In the genomic region with DNA sequence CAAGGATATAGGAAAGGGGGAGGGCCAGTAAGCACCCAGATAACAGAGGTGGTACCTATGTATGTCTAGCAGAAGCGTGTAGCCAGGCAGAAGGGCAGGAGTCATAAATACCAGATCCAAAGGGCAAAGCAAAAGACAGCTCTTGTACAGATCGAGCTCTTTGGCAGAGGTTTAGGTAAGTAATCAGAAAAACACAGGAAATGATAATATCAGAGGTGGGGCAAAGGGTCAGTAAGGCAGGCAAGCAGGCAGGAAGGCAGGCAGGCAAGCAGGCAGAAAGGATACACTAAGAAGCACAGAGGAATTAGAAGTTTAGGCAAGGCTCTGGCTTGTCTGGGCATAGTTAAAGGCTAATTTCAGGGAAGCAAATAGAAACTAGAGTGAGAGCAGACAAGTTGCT, we compare ENCODE assay signal across 18 cellular contexts. TPM values are rescaled to one million over a fixed set of nuclear protein-coding genes. Genes with fewer than 3 reads are reported as not detected.
DNase-seq lines count a peak whose midpoint lies in the region; ATAC-seq, FAIRE-seq and TF ChIP-seq lines count a peak whose summit lies in the region.
"Had no signal": no experiment of that assay in that cellular context is flagged by ENCODE, and none has a peak within 500 bp of the region (broad histone marks: within the 10 kb centered on the region; RNA-seq: fewer than 3 reads in every experiment).

No MANE protein-coding gene starts in this region.

- H2AFZ ChIP-seq in IMR-90 (replicated peaks; ENCODE audit: low read length, poor library complexity), result no peak overlapping the region

- no peak overlapping the region for H3K23ac ChIP-seq in IMR-90 (ENCODE audit: low read depth, low read length)

- no peak overlapping the region for H2BK120ac ChIP-seq in IMR-90 (ENCODE audit: low read depth, low read length)

- peaks cover 6% of the 10 kb centered on the region for H3K4me1 Mint-ChIP-seq in nephron progenitor cell
- H3K4me1 Mint-ChIP-seq: nephron had no signal

- H3K14ac ChIP-seq in IMR-90 (replicated peaks; ENCODE audit: low read depth, low read length), result no peak overlapping the region; the same call in 1 of the 2 replicates

- TF ChIP-seq EP300 in A549 (IDR thresholded peaks at IDR 0.05), result no peak

- no peak overlapping the region for H4K91ac ChIP-seq in IMR-90 (ENCODE audit: insufficient read depth, low read depth, low read length)

- TF ChIP-seq CTCF in A549 (IDR thresholded peaks at IDR 0.05) (no peak), IMR-90 (conservative IDR thresholded peaks at IDR 0.05; ENCODE audit: low read depth, low read length) (no peak), nephron progenitor cell (IDR thresholded peaks at IDR 0.05) (no peak)

- TF ChIP-seq RAD21 in A549 (conservative IDR thresholded peaks at IDR 0.05 in 1 of 2, IDR thresholded peaks at IDR 0.05 in 1 of 2) (no peak), IMR-90 (IDR thresholded peaks at IDR 0.05; ENCODE audit: low read length) (no peak)

- ATAC-seq in A549 (no peak), IMR-90 (ENCODE audit: low read depth) (no peak), GM19467 (IDR thresholded peaks at IDR 0.05; ENCODE audit: unreplicated experiment) (no peak), HG03196 (IDR thresholded peaks at IDR 0.05; ENCODE audit: unreplicated experiment) (no peak)
- ATAC-seq: upper lobe of right lung had no signal

- TF ChIP-seq POLR2A in A549 (IDR thresholded peaks at IDR 0.05; ENCODE audit: low read length), result no peak
- TF ChIP-seq POLR2A in IMR-90 (IDR thresholded peaks at IDR 0.05; ENCODE audit: low read depth, low read length), result no peak

- H3K4me2 ChIP-seq in A549 (no peak overlapping the region), IMR-90 (ENCODE audit: low read depth, low read length) (no peak overlapping the region)

- no peaks in the 10 kb centered on the region for H4K20me1 ChIP-seq in IMR-90 (ENCODE audit: insufficient read depth, low read length)

- peaks cover 9% of the 10 kb centered on the region; the same call in 2 of the 3 replicates for H3K4me1 ChIP-seq in A549
- H3K4me1 ChIP-seq in IMR-90 (ENCODE audit: control insufficient read depth, insufficient read depth, low read length), result peaks cover 2% of the 10 kb centered on the region; the same call in 1 of the 2 replicates

- no TSS peak for BruUV-seq in IMR-90 (replicated peaks; lab: Mats Ljungman, UMichigan)

- H3K4me3 Mint-ChIP-seq in nephron progenitor cell, result no peak overlapping the region
- H3K4me3 Mint-ChIP-seq: nephron had no signal

- peaks cover 46% of the 10 kb centered on the region for H3K36me3 Mint-ChIP-seq in nephron progenitor cell (ENCODE audit: low read depth)

- no peak overlapping the region for H2BK15ac ChIP-seq in IMR-90 (ENCODE audit: low read depth, low read length)

- H4K8ac ChIP-seq in IMR-90 (ENCODE audit: low read depth in 2 of 2, low read length in 2 of 2), result no peak overlapping the region

- H3K27me3 ChIP-seq in IMR-90 (ENCODE audit: control insufficient read depth, insufficient read depth, low read length), result no peaks in the 10 kb centered on the region
- H3K27me3 ChIP-seq: dorsolateral prefrontal cortex, right atrium auricular region, upper lobe of right lung had no signal

- H3K9me3 Mint-ChIP-seq in nephron progenitor cell, result no peaks in the 10 kb centered on the region
- H3K9me3 Mint-ChIP-seq: nephron had no signal

- no peak overlapping the region for H3K18ac ChIP-seq in IMR-90 (ENCODE audit: low read depth, low read length)

- H3K9me3 ChIP-seq in A549 (no peaks in the 10 kb centered on the region), IMR-90 (ENCODE audit: control insufficient read depth, insufficient read depth, low read length) (no peaks in the 10 kb centered on the region)
- H3K9me3 ChIP-seq: right atrium auricular region, upper lobe of right lung had no signal

- H3K9ac ChIP-seq in IMR-90 (ENCODE audit: low read depth, low read length), result no peak overlapping the region

- CTCF ChIA-PET in A549 (lab: Yijun Ruan, JAX), result interaction anchor here (2.0 kb wide), 1 partner anchor 10 kb away, joined by 6 read pairs; no protein-coding TSS in a partner anchor
- CTCF ChIA-PET in IMR-90 (lab: Yijun Ruan, JAX), result no interaction called here

- H3K27me3 Mint-ChIP-seq in nephron progenitor cell (ENCODE audit: low read depth, poor library complexity), result no peaks in the 10 kb centered on the region

- no peak for FAIRE-seq in A549 (lab: Jason Lieb, UNC)
- FAIRE-seq: astrocyte had no signal

- peak overlapping the region; percentile 23 for H3K27ac Mint-ChIP-seq in nephron progenitor cell

- dilution Hi-C loops in IMR-90 (cut with HindIII; ENCODE audit: low sequenced_read_pairs, unreplicated experiment), result no loop called here

- H3K36me3 ChIP-seq in IMR-90 (ENCODE audit: control insufficient read depth, insufficient read depth, low read length), result peaks cover 29% of the 10 kb centered on the region

- H3K4me3 ChIP-seq in A549, result no peak overlapping the region
- no peak overlapping the region for H3K4me3 ChIP-seq in IMR-90 (ENCODE audit: insufficient read depth, low read depth, low read length)
- H3K4me3 ChIP-seq: dorsolateral prefrontal cortex, right atrium auricular region, upper lobe of right lung had no signal

- WGBS in A549 (ENCODE audit: missing lambda C conversion rate), result 68% methylated on average over 2 of the region's 2 CpGs
- WGBS in IMR-90 (ENCODE audit: extremely low coverage in 2 of 2, insufficient read length in 1 of 2), 2 experiments, result 100% methylated on average over 1 of the region's 2 CpGs; no CpG with 5 or more reads in 1 of the 2 experiments

- no peak overlapping the region for H2AK5ac ChIP-seq in IMR-90 (ENCODE audit: low read depth, low read length)

- H3K9me1 ChIP-seq in IMR-90 (ENCODE audit: insufficient read depth, low read length), result 0 out of 2 replicates have a peak, but pooled peaks cover 4% of the 10 kb centered on the region

- no peak overlapping the region for H2BK5ac ChIP-seq in IMR-90 (ENCODE audit: low read depth, low read length, poor library complexity, severe bottlenecking)

- no peak for DNase-seq in A549 (ENCODE audit: low read depth in 1 of 2, low spot score in 1 of 2)
- no peak for DNase-seq in IMR-90
- DNase-seq in dermis blood vessel endothelial cell, result peak; percentile 67
- DNase-seq in nephron progenitor cell, result no peak
- no peak for DNase-seq in effector CD4-positive, alpha-beta T cell
- DNase-seq: activated CD4-positive, CD25-positive, alpha-beta regulatory T cell treated with anti-CD3 and anti-CD28 coated beads, Interleukin-2, amount 50 U/mL, for 72 hours; DMS79 treated with DMSO at 0.1 percent for 48 hours; dorsolateral prefrontal cortex; GOT3; hypothalamus; NCI-H774; stimulated activated CD4-positive, alpha-beta T cell treated with anti-CD3 and anti-CD28 coated beads, Interleukin-2, amount 100 ng/mL, for 24 hours; upper lobe of right lung had no signal

- H3K27ac ChIP-seq in A549 (peak overlapping the region; percentile 24 to 25; a peak in 3 of 6 replicates), IMR-90 (ENCODE audit: insufficient read depth, low read length) (no peak overlapping the region)
- H3K27ac ChIP-seq: upper lobe of right lung had no signal

- in situ Hi-C loops in IMR-90 (cut with MboI; ENCODE audit: low sequenced_read_pairs), result loop anchor here (25.0 kb wide), 1 partner anchor 368 kb away; no protein-coding TSS in a partner anchor

- H3K56ac ChIP-seq in IMR-90 (ENCODE audit: extremely low read depth, insufficient read depth, low read length), result no peak overlapping the region

- H3K79me1 ChIP-seq in IMR-90 (ENCODE audit: low read depth in 1 of 2, low read length in 2 of 2), result no peaks in the 10 kb centered on the region; a peak in 1 of 4 replicates

- intact Hi-C loops in IMR-90 (cut with micrococcal nuclease), result loop anchor here (1.0 to 5.0 kb wide), 2 partner anchors 15 to 193 kb away; no protein-coding TSS in a partner anchor

- no peak overlapping the region for H2AK9ac ChIP-seq in IMR-90 (replicated peaks; ENCODE audit: low read depth, low read length, poor library complexity)

- H4K5ac ChIP-seq in IMR-90 (ENCODE audit: low read depth, low read length), result 0 out of 2 replicates have a peak overlapping the region, but pooled peaks have one; percentile 23

- no peak overlapping the region for H2BK20ac ChIP-seq in IMR-90 (ENCODE audit: low read depth, low read length)

- no peak overlapping the region for H3K4ac ChIP-seq in IMR-90 (ENCODE audit: low read depth, low read length)

- POLR2A ChIA-PET in A549 (lab: Yijun Ruan, JAX) (no interaction called here), IMR-90 (lab: Charles Lee; ENCODE audit: unreplicated experiment) (interaction anchor here (0.6 kb wide), 1 partner anchor 80 kb away, joined by 4 read pairs; no protein-coding TSS in a partner anchor)

TF ChIP-seq in A549, 52 proteins besides CTCF, POLR2A, EP300 and RAD21:
- TF ChIP-seq NR3C1 (IDR thresholded peaks at IDR 0.05) (no peak), CHD4 (IDR thresholded peaks at IDR 0.05; ENCODE audit: borderline replicate concordance) (no peak), EHMT2 (IDR thresholded peaks at IDR 0.05; ENCODE audit: low read depth) (no peak), HOXA7 (CRISPR knock-in tag; IDR thresholded peaks at IDR 0.05) (no peak), CEBPB (IDR thresholded peaks at IDR 0.05) (no peak), TP53 (CRISPR knock-in tag; IDR thresholded peaks at IDR 0.05) (no peak)

TF ChIP-seq in IMR-90, 13 proteins besides CTCF, POLR2A, EP300 and RAD21:
- TF ChIP-seq RFX5 (IDR thresholded peaks at IDR 0.05; ENCODE audit: low read depth, low read length) (no peak), RCOR1 (IDR thresholded peaks at IDR 0.05; ENCODE audit: insufficient replicate concordance, low read length) (no peak), NFE2L2 (IDR thresholded peaks at IDR 0.05; ENCODE audit: low read depth, low read length) (no peak), ELK1 (IDR thresholded peaks at IDR 0.05; ENCODE audit: borderline replicate concordance, low read depth, low read length) (no peak)

RNA-seq across cellular contexts. Expression of gene SLFNL1, which starts 22.7 kb away (rescaled TPM):
- polyA plus RNA-seq in A549 (2011; rRNA removed) (0.01 and 0.07 TPM in 2 replicates), A549 (2017; fragmentation: RNase III; extraction: RNeasy Plus Mini Kit Qiagen cat#74134 plus additional on column Dnase treatment) (0.03 to 0.05 TPM (median 0.04 TPM) in 3 replicates), IMR-90 (2012; rRNA removed) (0.07 and 0.09 TPM in 2 replicates)
- 0.03 and 0.05 TPM in 2 replicates for polyA plus RNA-seq in A549 (2012; cell fraction: cytosol; rRNA removed)
- 0.28 and 0.30 TPM in 2 replicates for polyA plus RNA-seq in A549 (2012; cell fraction: nucleus; rRNA removed)
- 0.08 and 0.34 TPM in 2 replicates for polyA minus RNA-seq in A549 (2011; rRNA and poly(A)+ RNA removed)
- total RNA-seq in IMR-90 (2012; rRNA removed) (under 0.01 TPM in 2 replicates), dermis blood vessel endothelial cell (0.19 and 0.51 TPM in 2 replicates)
- 0.02 TPM in 1 of 2 replicates, not detected in the other for polyA plus RNA-seq in IMR-90 (2012; cell fraction: cytosol; rRNA removed)
- 0.30 and 0.76 TPM in 2 replicates for polyA plus RNA-seq in IMR-90 (2012; cell fraction: nucleus; rRNA removed; ENCODE audit: low replicate concordance)
